In genomic region chr3:129224984-129225393, GRCh38 we compare ENCODE assay signal across 8 cellular contexts. TPM values are rescaled to one million over a fixed set of nuclear protein-coding genes. Genes with fewer than 3 reads are reported as not detected.
DNase-seq lines count a peak whose midpoint lies in the region; ATAC-seq and TF ChIP-seq lines count a peak whose summit lies in the region.

No MANE protein-coding gene starts in this region.

- H3K36me3 ChIP-seq in MG63 (no peaks in the 10 kb centered on the region), osteoblast (ENCODE audit: insufficient read depth, low read length) (no peaks in the 10 kb centered on the region)

- no peaks in the 10 kb centered on the region for H3K9me3 Mint-ChIP-seq in activated CD8-positive, alpha-beta T cell treated with anti-CD3 and anti-CD28 coated beads, Interleukin-2, amount 10 ng/mL, durations not matched to agents 7 days and 5 days (ENCODE audit: insufficient read depth)

- peak overlapping the region; percentile 70 for H3K4me2 ChIP-seq in osteoblast (ENCODE audit: insufficient read depth, low read length)

- peak overlapping the region; percentile 57 for H3K4me3 Mint-ChIP-seq in activated CD8-positive, alpha-beta T cell treated with anti-CD3 and anti-CD28 coated beads, Interleukin-2, amount 10 ng/mL, durations not matched to agents 7 days and 5 days

- H3K27me3 Mint-ChIP-seq in activated CD8-positive, alpha-beta T cell treated with anti-CD3 and anti-CD28 coated beads, Interleukin-2, amount 10 ng/mL, durations not matched to agents 7 days and 5 days (ENCODE audit: low read depth), result no peaks in the 10 kb centered on the region

- peak overlapping the region; percentile 78 for H3K27ac ChIP-seq in osteoblast (ENCODE audit: low read depth, low read length)

- no peaks in the 10 kb centered on the region for H3K79me2 ChIP-seq in osteoblast (ENCODE audit: insufficient read depth, low read length)

- H3K9me3 ChIP-seq in MG63, result no peaks in the 10 kb centered on the region
- no peaks in the 10 kb centered on the region for H3K9me3 ChIP-seq in osteoblast (ENCODE audit: low read depth, low read length)

- CTCF ChIA-PET in activated CD8-positive, alpha-beta T cell treated with anti-CD3 and anti-CD28 coated beads, Interleukin-2, amount 10 ng/mL, durations not matched to agents 7 days and 5 days (lab: Charles Lee), result interaction anchor here (1.0 to 3.5 kb wide), 9 partner anchors 9 to 221 kb away, joined by 3 to 30 read pairs (median 9); no protein-coding TSS in a partner anchor

- H3K4me3 ChIP-seq in MG63, result no peak overlapping the region
- H3K4me3 ChIP-seq in fibroblast of the aortic adventitia (ENCODE audit: low read depth, low read length), result peak overlapping the region; percentile 49
- H3K4me3 ChIP-seq in osteoblast (ENCODE audit: insufficient read depth, low read length), result peak overlapping the region; percentile 41

- DNase-seq in DMS 273 treated with DMSO at 0.1 percent for 48 hours (lab: John Stamatoyannopoulos, UW), result peak; percentile 40
- DNase-seq in MG63, result peak; percentile 98
- peak; percentile 48 for DNase-seq in activated CD8-positive, alpha-beta T cell treated with anti-CD3 and anti-CD28 coated beads, Interleukin-2, amount 10 ng/mL, durations not matched to agents 7 days and 5 days
- DNase-seq in fibroblast of the aortic adventitia (ENCODE audit: low read depth), result peak; percentile 75
- peak; percentile 86 for DNase-seq in osteoblast (ENCODE audit: insufficient read length, low spot score, missing footprints)
- DNase-seq in NCI-H526 treated with DMSO at 0.1 percent for 48 hours (lab: John Stamatoyannopoulos, UW), result no peak
- DNase-seq in NCI-H1105 treated with DMSO at 0.1 percent for 48 hours (lab: John Stamatoyannopoulos, UW), result no peak
- no peak for DNase-seq in activated effector memory CD4-positive, alpha-beta T cell treated with anti-CD3 and anti-CD28 coated beads, Interleukin-2, amount 50 U/mL, for 16 hours

- peak overlapping the region; percentile 87 for H2AFZ ChIP-seq in osteoblast (ENCODE audit: low read length)

- TF ChIP-seq CTCF in fibroblast of the aortic adventitia (IDR thresholded peaks at IDR 0.05; ENCODE audit: insufficient read depth, low read length) (no peak), osteoblast (IDR thresholded peaks at IDR 0.05; ENCODE audit: extremely low read depth, low read depth, low read length) (no peak)

- no peaks in the 10 kb centered on the region for H3K36me3 Mint-ChIP-seq in activated CD8-positive, alpha-beta T cell treated with anti-CD3 and anti-CD28 coated beads, Interleukin-2, amount 10 ng/mL, durations not matched to agents 7 days and 5 days (ENCODE audit: low read depth)

- POLR2A ChIA-PET in activated CD8-positive, alpha-beta T cell treated with anti-CD3 and anti-CD28 coated beads, Interleukin-2, amount 10 ng/mL, durations not matched to agents 7 days and 5 days (lab: Charles Lee), result interaction anchor here (0.7 to 2.5 kb wide), 10 partner anchors 10 to 302 kb away, joined by 3 to 10 read pairs (median 4); partner anchors contain the start of genes COPG1 and RAB43

- peak overlapping the region; percentile 86 for H3K27ac Mint-ChIP-seq in activated CD8-positive, alpha-beta T cell treated with anti-CD3 and anti-CD28 coated beads, Interleukin-2, amount 10 ng/mL, durations not matched to agents 7 days and 5 days

- peaks cover 34% of the 10 kb centered on the region for H3K4me1 ChIP-seq in osteoblast (ENCODE audit: insufficient read depth, low read length)

- H3K27me3 ChIP-seq in MG63, result no peaks in the 10 kb centered on the region
- no peaks in the 10 kb centered on the region for H3K27me3 ChIP-seq in osteoblast (ENCODE audit: insufficient read depth, low read length)

- H3K4me1 Mint-ChIP-seq in activated CD8-positive, alpha-beta T cell treated with anti-CD3 and anti-CD28 coated beads, Interleukin-2, amount 10 ng/mL, durations not matched to agents 7 days and 5 days (ENCODE audit: low read depth), result peaks cover 47% of the 10 kb centered on the region

- no peaks in the 10 kb centered on the region for H4K20me1 ChIP-seq in osteoblast (ENCODE audit: insufficient read depth, low read length)

- peak; percentile 77 for ATAC-seq in activated CD8-positive, alpha-beta T cell treated with anti-CD3 and anti-CD28 coated beads, Interleukin-2, amount 10 ng/mL, durations not matched to agents 7 days and 5 days

RNA-seq across cellular contexts. Expression of gene COPG1, which starts 24.4 kb away (rescaled TPM):
- 116 and 146 TPM in 2 replicates for total RNA-seq in MG63 (2014; rRNA removed; shearing (Covaris generic); ENCODE audit: low replicate concordance)
- 100 to 1,000 TPM; 135 to 140 TPM for total RNA-seq in activated CD8-positive, alpha-beta T cell treated with anti-CD3 and anti-CD28 coated beads, Interleukin-2, amount 10 ng/mL, durations not matched to agents 7 days and 5 days
- total RNA-seq in fibroblast of the aortic adventitia (ENCODE audit: low replicate concordance) (235 and 371 TPM in 2 replicates), osteoblast (297 and 305 TPM in 2 replicates)

RNA-seq across cellular contexts. Expression of gene CNBP, which starts 41.3 kb away (rescaled TPM):
- 344 and 476 TPM in 2 replicates for total RNA-seq in MG63 (2014; rRNA removed; shearing (Covaris generic); ENCODE audit: low replicate concordance)
- 100 to 1,000 TPM; 263 to 273 TPM for total RNA-seq in activated CD8-positive, alpha-beta T cell treated with anti-CD3 and anti-CD28 coated beads, Interleukin-2, amount 10 ng/mL, durations not matched to agents 7 days and 5 days
- 286 and 295 TPM in 2 replicates for total RNA-seq in fibroblast of the aortic adventitia (ENCODE audit: low replicate concordance)
- 215 and 233 TPM in 2 replicates for total RNA-seq in osteoblast

RNA-seq across cellular contexts. Expression of gene HMCES, which starts 53.7 kb away (rescaled TPM):
- 59.9 and 81.0 TPM in 2 replicates for total RNA-seq in MG63 (2014; rRNA removed; shearing (Covaris generic); ENCODE audit: low replicate concordance)
- 10 to 100 TPM; 58.2 to 62.2 TPM for total RNA-seq in activated CD8-positive, alpha-beta T cell treated with anti-CD3 and anti-CD28 coated beads, Interleukin-2, amount 10 ng/mL, durations not matched to agents 7 days and 5 days
- total RNA-seq in fibroblast of the aortic adventitia (ENCODE audit: low replicate concordance) (9.2 and 11.1 TPM in 2 replicates), osteoblast (10.5 and 11.8 TPM in 2 replicates)

Comparison
In these comparisons a context has a peak if more than half of its experiments do, and no peak if none do; other contexts are left out.
1. DNase-seq: peak in DMS 273 treated with DMSO at 0.1 percent for 48 hours (single experiment), MG63 (single experiment), activated CD8-positive, alpha-beta T cell treated with anti-CD3 and anti-CD28 coated beads, Interleukin-2, amount 10 ng/mL, durations not matched to agents 7 days and 5 days (single experiment), fibroblast of the aortic adventitia (single experiment) and osteoblast (single experiment); none in NCI-H526 treated with DMSO at 0.1 percent for 48 hours (single experiment), NCI-H1105 treated with DMSO at 0.1 percent for 48 hours (single experiment) and activated effector memory CD4-positive, alpha-beta T cell treated with anti-CD3 and anti-CD28 coated beads, Interleukin-2, amount 50 U/mL, for 16 hours (single experiment).